Comparison of ENCODE assay signal across 12 cellular contexts in the genomic region with DNA sequence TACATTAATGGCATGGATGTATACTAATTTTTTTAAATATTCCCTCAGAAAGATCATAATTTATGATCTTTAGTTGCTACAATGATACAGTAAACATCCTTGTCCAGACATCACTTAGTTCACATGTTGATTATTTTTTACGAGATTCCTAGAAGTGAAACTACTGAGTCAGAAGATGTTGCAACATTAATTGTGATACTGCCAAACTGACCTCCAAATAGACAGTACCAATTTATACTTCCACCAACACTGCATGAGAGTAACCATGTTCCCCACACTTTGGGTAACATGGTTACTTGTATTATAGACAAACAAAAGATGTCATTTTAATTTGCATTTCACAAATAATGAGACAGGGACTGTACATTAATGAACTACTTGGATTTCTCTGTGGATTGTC. TPM values are rescaled to one million over a fixed set of nuclear protein-coding genes. Genes with fewer than 3 reads are reported as not detected.
A peak's percentile ranks its signal among the peaks of the same experiment; 100 is the strongest.
DNase-seq lines count a peak whose midpoint lies in the region; ATAC-seq and TF ChIP-seq lines count a peak whose summit lies in the region.
"Had no signal": no experiment of that assay in that cellular context is flagged by ENCODE, and none has a peak within 500 bp of the region (broad histone marks: within the 10 kb centered on the region; RNA-seq: fewer than 3 reads in every experiment).

No MANE protein-coding gene starts in this region.

- H3K36me3 ChIP-seq in right atrium auricular region (peaks cover 50% of the 10 kb centered on the region), A673 (ENCODE audit: insufficient read depth, low read length, poor library complexity, severe bottlenecking) (peaks cover 20% of the 10 kb centered on the region), colonic mucosa (peaks cover 4% of the 10 kb centered on the region)

- ATAC-seq in Right ventricle myocardium superior (ENCODE audit: poor library complexity) = peak; percentile 82
- ATAC-seq in right cardiac atrium = peak; percentile 75 to 78
- ATAC-seq: Panc1 had no signal

- H3K27ac ChIP-seq in right atrium auricular region = no peak overlapping the region
- H3K27ac ChIP-seq in right cardiac atrium (ENCODE audit: low read length) = no peak overlapping the region
- no peak overlapping the region for H3K27ac ChIP-seq in A673 (ENCODE audit: low read depth, low read length, poor library complexity, severe bottlenecking)
- no peak overlapping the region for H3K27ac ChIP-seq in colonic mucosa

- intact Hi-C loops in Right ventricle myocardium superior (cut with DNase I) = no loop called here
- intact Hi-C loops in right cardiac atrium (cut with DNase I) = loop anchor here in 2 of 4 donors (10.0 kb wide), 1 partner anchor 560 kb away; a partner anchor contains a TSS
- intact Hi-C loops in A673 (cut with micrococcal nuclease; ENCODE audit: unreplicated experiment) = no loop called here
- intact Hi-C loops in colonic mucosa (cut with DNase I) = loop anchor here (10.0 kb wide), 1 partner anchor 560 kb away; a partner anchor contains a TSS

- DNase-seq in Right ventricle myocardium superior (no peak), right atrium auricular region (ENCODE audit: low spot score) (no peak), astrocyte of the cerebellum (ENCODE audit: low read depth) (peak; percentile 40), right cardiac atrium (no peak), A673 (ENCODE audit: low spot score) (no peak), NCI-H2171 (lab: John Stamatoyannopoulos, UW) (no peak), colonic mucosa (no peak), nucleus accumbens (lab: John Stamatoyannopoulos, UW) (no peak)
- DNase-seq: activated B cell treated with CpG ODN at 0.5 μM for 24 hours, activated gamma-delta T cell, NCI-H1417 treated with DMSO at 0.1 percent for 48 hours had no signal

- in situ Hi-C loops in astrocyte of the cerebellum (cut with HindIII; ENCODE audit: low sequenced_read_pairs) = no loop called here

- 29% methylated on average over 1 of the region's 1 CpG for WGBS in right cardiac atrium

- POLR2A ChIA-PET in A673 (lab: Charles Lee; ENCODE audit: low non-redundant PET) = no interaction called here

- H3K27me3 ChIP-seq in right atrium auricular region (no peaks in the 10 kb centered on the region), right cardiac atrium (ENCODE audit: control insufficient read depth, insufficient read depth) (no peaks in the 10 kb centered on the region), A673 (replicated peaks; ENCODE audit: insufficient read depth, low read depth, low read length, poor library complexity) (no peaks in the 10 kb centered on the region), colonic mucosa (no peaks in the 10 kb centered on the region)

- H3K4me1 ChIP-seq in right atrium auricular region = peaks cover 0 to 8% of the 10 kb centered on the region in 2 donors
- peaks cover 3% of the 10 kb centered on the region for H3K4me1 ChIP-seq in right cardiac atrium (ENCODE audit: control insufficient read depth, insufficient read depth, low read length)
- no peaks in the 10 kb centered on the region for H3K4me1 ChIP-seq in A673 (ENCODE audit: insufficient read depth, low read length, poor library complexity, severe bottlenecking)
- no peaks in the 10 kb centered on the region for H3K4me1 ChIP-seq in colonic mucosa

- H3K4me3 ChIP-seq in right atrium auricular region (no peak overlapping the region), astrocyte of the cerebellum (ENCODE audit: low read depth, low read length) (no peak overlapping the region), right cardiac atrium (ENCODE audit: low read length) (no peak overlapping the region), A673 (ENCODE audit: low read depth, low read length, poor library complexity, severe bottlenecking) (no peak overlapping the region), colonic mucosa (no peak overlapping the region)

- no TSS peak for BruUV-seq in A673 (replicated peaks; lab: Mats Ljungman, UMichigan)

- no peak overlapping the region for H3K9ac ChIP-seq in colonic mucosa (ENCODE audit: low read depth in 2 of 2, low read length in 2 of 2)

- CTCF ChIA-PET in A673 (lab: Charles Lee) = no interaction called here

- H3K9me3 ChIP-seq in right atrium auricular region = no peaks in the 10 kb centered on the region
- no peaks in the 10 kb centered on the region for H3K9me3 ChIP-seq in right cardiac atrium (ENCODE audit: control insufficient read depth, low read length)
- H3K9me3 ChIP-seq in A673 (ENCODE audit: low read depth, low read length, poor library complexity, severe bottlenecking) = peaks cover 6% of the 10 kb centered on the region
- no peaks in the 10 kb centered on the region for H3K9me3 ChIP-seq in colonic mucosa

- no peak for TF ChIP-seq CTCF in right atrium auricular region (IDR thresholded peaks at IDR 0.05)
- TF ChIP-seq CTCF in astrocyte of the cerebellum (IDR thresholded peaks at IDR 0.05; ENCODE audit: low read depth, low read length, missing control alignments) = no peak
- TF ChIP-seq CTCF in A673 (conservative IDR thresholded peaks at IDR 0.05; ENCODE audit: low read depth, low read length) = no peak
- no peak for TF ChIP-seq CTCF in colonic mucosa (IDR thresholded peaks at IDR 0.05)

RNA-seq across cellular contexts. Expression of a gene that starts 19.6 kb away (rescaled TPM):
- 44.1 TPM for total RNA-seq in Right ventricle myocardium superior
- total RNA-seq in right atrium auricular region = 10 to 100 TPM; 28.6 to 36.3 TPM
- total RNA-seq in right cardiac atrium = 10 to 100 TPM; 40.9 to 56.7 (median 49.2) TPM
- 26.1 TPM for polyA plus RNA-seq in right cardiac atrium
- 24.2 and 36.0 TPM in 2 replicates for total RNA-seq in A673 (2021)
- total RNA-seq in colonic mucosa = 10 to 100 TPM; 31.4 to 41.2 TPM

RNA-seq across cellular contexts. Expression of a gene that starts 19.7 kb away (rescaled TPM):
- total RNA-seq in Right ventricle myocardium superior (17.0 TPM), right atrium auricular region (10 to 100 TPM; 10.1 to 13.8 TPM), right cardiac atrium (10 to 100 TPM; 13.9 to 21.7 (median 19.2) TPM), A673 (2021) (11.4 and 13.7 TPM in 2 replicates), colonic mucosa (10 to 100 TPM; 11.0 to 13.2 TPM)
- 8.5 TPM for polyA plus RNA-seq in right cardiac atrium
